16 cellular contexts compared by ENCODE assay signal in genomic region chr5:96628406-96628805, GRCh38.
"Had no signal": no experiment of that assay in that cellular context is flagged by ENCODE, and none has a peak within 500 bp of the region (broad histone marks: within the 10 kb centered on the region; RNA-seq: fewer than 3 reads in every experiment).

No MANE protein-coding gene starts in this region.

- ATAC-seq: WTC11 had no signal

- H3K9me3 Mint-ChIP-seq: activated CD4-positive, alpha-beta memory T cell treated with anti-CD3 and anti-CD28 coated beads for 36 hours; activated naive CD8-positive, alpha-beta T cell treated with anti-CD3 and anti-CD28 coated beads, Interleukin-2, amount 10 ng/mL, durations not matched to agents 7 days and 5 days; brain; endodermal cell; stimulated activated naive CD8-positive, alpha-beta T cell treated with anti-CD3 and anti-CD28 coated beads, Interleukin-15, Interleukin-2, amounts not matched to agents 100 ng/mL and 50 ng/mL, for 24 hours; WTC11 had no signal

- H3K36me3 Mint-ChIP-seq: activated CD4-positive, alpha-beta memory T cell treated with anti-CD3 and anti-CD28 coated beads for 36 hours; activated naive CD8-positive, alpha-beta T cell treated with anti-CD3 and anti-CD28 coated beads, Interleukin-2, amount 10 ng/mL, durations not matched to agents 7 days and 5 days; brain; WTC11 had no signal

- H3K4me1 ChIP-seq: right atrium auricular region had no signal

- H3K27ac Mint-ChIP-seq: activated CD4-positive, alpha-beta memory T cell treated with anti-CD3 and anti-CD28 coated beads for 36 hours; activated naive CD8-positive, alpha-beta T cell treated with anti-CD3 and anti-CD28 coated beads, Interleukin-2, amount 10 ng/mL, durations not matched to agents 7 days and 5 days; brain; endodermal cell; progenitor cell of endocrine pancreas; stimulated activated naive CD8-positive, alpha-beta T cell treated with anti-CD3 and anti-CD28 coated beads, Interleukin-15, Interleukin-2, amounts not matched to agents 100 ng/mL and 50 ng/mL, for 24 hours; WTC11 had no signal

- H3K4me3 ChIP-seq: dorsolateral prefrontal cortex, left ventricle myocardium inferior, right atrium auricular region, skin epidermis had no signal

- H3K27me3 ChIP-seq: dorsolateral prefrontal cortex, right atrium auricular region had no signal

- DNase-seq: activated CD4-positive, alpha-beta memory T cell treated with anti-CD3 and anti-CD28 coated beads for 36 hours; activated CD4-positive, alpha-beta T cell treated with anti-CD3 and anti-CD28 coated beads for 4 hours; activated naive CD4-positive, alpha-beta T cell; activated naive CD8-positive, alpha-beta T cell treated with anti-CD3 and anti-CD28 coated beads, Interleukin-2, amount 10 ng/mL, durations not matched to agents 7 days and 5 days; activated T-cell treated with anti-CD3 and anti-CD28 coated beads for 4 hours; amygdala; dorsolateral prefrontal cortex; endodermal cell; left ventricle myocardium inferior; occipital lobe had no signal

- H3K36me3 ChIP-seq: left ventricle myocardium inferior, right atrium auricular region had no signal

- H3K27ac ChIP-seq: dorsolateral prefrontal cortex, left ventricle myocardium inferior, right atrium auricular region had no signal

- H3K9me3 ChIP-seq: left ventricle myocardium inferior, right atrium auricular region had no signal
